In the genomic region with DNA sequence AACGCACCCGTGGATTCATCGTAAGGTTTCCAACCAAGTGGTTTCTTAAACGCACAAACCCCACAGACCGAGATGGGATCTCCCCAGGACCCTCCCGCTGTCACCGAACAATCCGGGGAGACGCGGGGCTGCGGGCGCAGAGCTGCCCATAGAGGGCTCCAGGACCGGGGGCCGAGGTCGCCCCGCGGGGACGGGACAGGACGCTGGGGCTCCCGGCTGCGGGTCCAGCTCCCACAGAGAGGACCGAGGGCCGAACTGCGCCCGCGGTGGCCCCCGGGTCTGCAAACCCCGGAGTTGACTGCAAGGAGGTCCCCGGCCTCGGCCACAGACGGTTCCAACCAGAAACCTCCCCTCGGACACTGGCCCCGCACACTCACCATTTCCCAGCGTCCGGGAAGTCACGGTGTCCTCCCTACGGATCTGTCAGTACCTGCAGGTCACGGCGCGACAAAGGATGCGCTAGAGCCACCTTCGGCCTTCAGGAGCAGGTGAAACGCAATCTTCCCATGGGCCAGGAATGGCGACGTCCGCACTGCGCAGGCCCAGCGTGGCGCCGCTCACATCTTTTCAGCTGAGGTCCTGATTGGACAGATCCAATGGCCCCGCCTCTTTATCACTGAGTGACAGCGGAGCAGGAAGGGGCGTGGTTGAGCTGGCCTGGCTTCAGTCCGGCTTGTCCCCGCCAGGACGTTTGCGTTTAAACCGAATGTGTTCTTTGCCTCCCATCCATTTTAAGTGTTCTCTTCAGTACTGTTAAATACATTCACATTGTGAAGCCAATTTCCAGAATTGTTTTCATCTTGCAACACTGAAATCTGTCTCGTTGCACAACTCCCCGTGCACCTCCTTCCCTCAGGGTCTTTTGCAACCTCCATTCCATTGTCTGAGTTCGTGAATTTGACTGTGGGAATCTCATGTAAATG, we compare ENCODE assay signal across 1 cellular context.
TF ChIP-seq lines count a peak whose summit lies in the region.

A gene (minus strand): TSS at position 534 of the 923 bp plus-strand sequence. CDS start 154 bp downstream, at position 380.

TF ChIP-seq in K562, 482 proteins besides CTCF, POLR2A, EP300 and RAD21 (continued from another document and continues in another):
- TF ChIP-seq, protein P1, sequence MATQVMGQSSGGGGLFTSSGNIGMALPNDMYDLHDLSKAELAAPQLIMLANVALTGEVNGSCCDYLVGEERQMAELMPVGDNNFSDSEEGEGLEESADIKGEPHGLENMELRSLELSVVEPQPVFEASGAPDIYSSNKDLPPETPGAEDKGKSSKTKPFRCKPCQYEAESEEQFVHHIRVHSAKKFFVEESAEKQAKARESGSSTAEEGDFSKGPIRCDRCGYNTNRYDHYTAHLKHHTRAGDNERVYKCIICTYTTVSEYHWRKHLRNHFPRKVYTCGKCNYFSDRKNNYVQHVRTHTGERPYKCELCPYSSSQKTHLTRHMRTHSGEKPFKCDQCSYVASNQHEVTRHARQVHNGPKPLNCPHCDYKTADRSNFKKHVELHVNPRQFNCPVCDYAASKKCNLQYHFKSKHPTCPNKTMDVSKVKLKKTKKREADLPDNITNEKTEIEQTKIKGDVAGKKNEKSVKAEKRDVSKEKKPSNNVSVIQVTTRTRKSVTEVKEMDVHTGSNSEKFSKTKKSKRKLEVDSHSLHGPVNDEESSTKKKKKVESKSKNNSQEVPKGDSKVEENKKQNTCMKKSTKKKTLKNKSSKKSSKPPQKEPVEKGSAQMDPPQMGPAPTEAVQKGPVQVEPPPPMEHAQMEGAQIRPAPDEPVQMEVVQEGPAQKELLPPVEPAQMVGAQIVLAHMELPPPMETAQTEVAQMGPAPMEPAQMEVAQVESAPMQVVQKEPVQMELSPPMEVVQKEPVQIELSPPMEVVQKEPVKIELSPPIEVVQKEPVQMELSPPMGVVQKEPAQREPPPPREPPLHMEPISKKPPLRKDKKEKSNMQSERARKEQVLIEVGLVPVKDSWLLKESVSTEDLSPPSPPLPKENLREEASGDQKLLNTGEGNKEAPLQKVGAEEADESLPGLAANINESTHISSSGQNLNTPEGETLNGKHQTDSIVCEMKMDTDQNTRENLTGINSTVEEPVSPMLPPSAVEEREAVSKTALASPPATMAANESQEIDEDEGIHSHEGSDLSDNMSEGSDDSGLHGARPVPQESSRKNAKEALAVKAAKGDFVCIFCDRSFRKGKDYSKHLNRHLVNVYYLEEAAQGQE (CRISPR knock-in tag; IDR thresholded peaks at IDR 0.05; ENCODE audit: low read depth): 0 out of 2 replicates have a peak, but pooled peaks have one; percentile 54
- no peak for TF ChIP-seq ZNF830 (CRISPR knock-in tag; IDR thresholded peaks at IDR 0.05)
- TF ChIP-seq ZNF695 (CRISPR knock-in tag; IDR thresholded peaks at IDR 0.05): no peak
- TF ChIP-seq PHB (CRISPR knock-in tag; IDR thresholded peaks at IDR 0.05): no peak
- TF ChIP-seq, protein P2, sequence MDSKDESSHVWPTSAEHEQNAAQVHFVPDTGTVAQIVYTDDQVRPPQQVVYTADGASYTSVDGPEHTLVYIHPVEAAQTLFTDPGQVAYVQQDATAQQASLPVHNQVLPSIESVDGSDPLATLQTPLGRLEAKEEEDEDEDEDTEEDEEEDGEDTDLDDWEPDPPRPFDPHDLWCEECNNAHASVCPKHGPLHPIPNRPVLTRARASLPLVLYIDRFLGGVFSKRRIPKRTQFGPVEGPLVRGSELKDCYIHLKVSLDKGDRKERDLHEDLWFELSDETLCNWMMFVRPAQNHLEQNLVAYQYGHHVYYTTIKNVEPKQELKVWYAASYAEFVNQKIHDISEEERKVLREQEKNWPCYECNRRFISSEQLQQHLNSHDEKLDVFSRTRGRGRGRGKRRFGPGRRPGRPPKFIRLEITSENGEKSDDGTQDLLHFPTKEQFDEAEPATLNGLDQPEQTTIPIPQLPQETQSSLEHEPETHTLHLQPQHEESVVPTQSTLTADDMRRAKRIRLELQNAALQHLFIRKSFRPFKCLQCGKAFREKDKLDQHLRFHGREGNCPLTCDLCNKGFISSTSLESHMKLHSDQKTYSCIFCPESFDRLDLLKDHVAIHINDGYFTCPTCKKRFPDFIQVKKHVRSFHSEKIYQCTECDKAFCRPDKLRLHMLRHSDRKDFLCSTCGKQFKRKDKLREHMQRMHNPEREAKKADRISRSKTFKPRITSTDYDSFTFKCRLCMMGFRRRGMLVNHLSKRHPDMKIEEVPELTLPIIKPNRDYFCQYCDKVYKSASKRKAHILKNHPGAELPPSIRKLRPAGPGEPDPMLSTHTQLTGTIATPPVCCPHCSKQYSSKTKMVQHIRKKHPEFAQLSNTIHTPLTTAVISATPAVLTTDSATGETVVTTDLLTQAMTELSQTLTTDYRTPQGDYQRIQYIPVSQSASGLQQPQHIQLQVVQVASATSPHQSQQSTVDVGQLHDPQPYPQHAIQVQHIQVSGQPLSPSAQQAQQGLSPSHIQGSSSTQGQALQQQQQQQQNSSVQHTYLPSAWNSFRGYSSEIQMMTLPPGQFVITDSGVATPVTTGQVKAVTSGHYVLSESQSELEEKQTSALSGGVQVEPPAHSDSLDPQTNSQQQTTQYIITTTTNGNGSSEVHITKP (IDR thresholded peaks at IDR 0.05; ENCODE audit: partially characterized antibody): no peak
- TF ChIP-seq ZFX (CRISPR knock-in tag; IDR thresholded peaks at IDR 0.05): peak; percentile 91
- TF ChIP-seq SP1 (CRISPR knock-in tag; IDR thresholded peaks at IDR 0.05): peak; percentile 68
- TF ChIP-seq, protein P3, sequence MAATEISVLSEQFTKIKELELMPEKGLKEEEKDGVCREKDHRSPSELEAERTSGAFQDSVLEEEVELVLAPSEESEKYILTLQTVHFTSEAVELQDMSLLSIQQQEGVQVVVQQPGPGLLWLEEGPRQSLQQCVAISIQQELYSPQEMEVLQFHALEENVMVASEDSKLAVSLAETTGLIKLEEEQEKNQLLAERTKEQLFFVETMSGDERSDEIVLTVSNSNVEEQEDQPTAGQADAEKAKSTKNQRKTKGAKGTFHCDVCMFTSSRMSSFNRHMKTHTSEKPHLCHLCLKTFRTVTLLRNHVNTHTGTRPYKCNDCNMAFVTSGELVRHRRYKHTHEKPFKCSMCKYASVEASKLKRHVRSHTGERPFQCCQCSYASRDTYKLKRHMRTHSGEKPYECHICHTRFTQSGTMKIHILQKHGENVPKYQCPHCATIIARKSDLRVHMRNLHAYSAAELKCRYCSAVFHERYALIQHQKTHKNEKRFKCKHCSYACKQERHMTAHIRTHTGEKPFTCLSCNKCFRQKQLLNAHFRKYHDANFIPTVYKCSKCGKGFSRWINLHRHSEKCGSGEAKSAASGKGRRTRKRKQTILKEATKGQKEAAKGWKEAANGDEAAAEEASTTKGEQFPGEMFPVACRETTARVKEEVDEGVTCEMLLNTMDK (IDR thresholded peaks at IDR 0.05; ENCODE audit: borderline replicate concordance, insufficient read depth, low read depth, low read length, poor library complexity, severe bottlenecking): no peak
- peak; percentile 97 for TF ChIP-seq CTBP1 (IDR thresholded peaks at IDR 0.05; ENCODE audit: borderline replicate concordance)
- no peak for TF ChIP-seq ZSCAN32 (CRISPR knock-in tag; IDR thresholded peaks at IDR 0.05)
- TF ChIP-seq CEBPB (tag; IDR thresholded peaks at IDR 0.05): peak; percentile 95
- no peak for TF ChIP-seq ZNF561 (CRISPR knock-in tag; conservative IDR thresholded peaks at IDR 0.05)
- TF ChIP-seq, protein P4, sequence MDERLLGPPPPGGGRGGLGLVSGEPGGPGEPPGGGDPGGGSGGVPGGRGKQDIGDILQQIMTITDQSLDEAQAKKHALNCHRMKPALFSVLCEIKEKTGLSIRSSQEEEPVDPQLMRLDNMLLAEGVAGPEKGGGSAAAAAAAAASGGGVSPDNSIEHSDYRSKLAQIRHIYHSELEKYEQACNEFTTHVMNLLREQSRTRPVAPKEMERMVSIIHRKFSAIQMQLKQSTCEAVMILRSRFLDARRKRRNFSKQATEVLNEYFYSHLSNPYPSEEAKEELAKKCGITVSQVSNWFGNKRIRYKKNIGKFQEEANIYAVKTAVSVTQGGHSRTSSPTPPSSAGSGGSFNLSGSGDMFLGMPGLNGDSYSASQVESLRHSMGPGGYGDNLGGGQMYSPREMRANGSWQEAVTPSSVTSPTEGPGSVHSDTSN (CRISPR knock-in tag; IDR thresholded peaks at IDR 0.05; ENCODE audit: low read depth): peak; percentile 97
- TF ChIP-seq, protein P4 (tag; conservative IDR thresholded peaks at IDR 0.05; ENCODE audit: low read depth): peak; percentile 96
- TF ChIP-seq SREBF1 (IDR thresholded peaks at IDR 0.05; ENCODE audit: borderline replicate concordance, low read depth, low read length): no peak
- TF ChIP-seq RB1 (IDR thresholded peaks at IDR 0.05; ENCODE audit: low read depth): 0 out of 2 replicates have a peak, but pooled peaks have one; percentile 47
- TF ChIP-seq, protein P5, sequence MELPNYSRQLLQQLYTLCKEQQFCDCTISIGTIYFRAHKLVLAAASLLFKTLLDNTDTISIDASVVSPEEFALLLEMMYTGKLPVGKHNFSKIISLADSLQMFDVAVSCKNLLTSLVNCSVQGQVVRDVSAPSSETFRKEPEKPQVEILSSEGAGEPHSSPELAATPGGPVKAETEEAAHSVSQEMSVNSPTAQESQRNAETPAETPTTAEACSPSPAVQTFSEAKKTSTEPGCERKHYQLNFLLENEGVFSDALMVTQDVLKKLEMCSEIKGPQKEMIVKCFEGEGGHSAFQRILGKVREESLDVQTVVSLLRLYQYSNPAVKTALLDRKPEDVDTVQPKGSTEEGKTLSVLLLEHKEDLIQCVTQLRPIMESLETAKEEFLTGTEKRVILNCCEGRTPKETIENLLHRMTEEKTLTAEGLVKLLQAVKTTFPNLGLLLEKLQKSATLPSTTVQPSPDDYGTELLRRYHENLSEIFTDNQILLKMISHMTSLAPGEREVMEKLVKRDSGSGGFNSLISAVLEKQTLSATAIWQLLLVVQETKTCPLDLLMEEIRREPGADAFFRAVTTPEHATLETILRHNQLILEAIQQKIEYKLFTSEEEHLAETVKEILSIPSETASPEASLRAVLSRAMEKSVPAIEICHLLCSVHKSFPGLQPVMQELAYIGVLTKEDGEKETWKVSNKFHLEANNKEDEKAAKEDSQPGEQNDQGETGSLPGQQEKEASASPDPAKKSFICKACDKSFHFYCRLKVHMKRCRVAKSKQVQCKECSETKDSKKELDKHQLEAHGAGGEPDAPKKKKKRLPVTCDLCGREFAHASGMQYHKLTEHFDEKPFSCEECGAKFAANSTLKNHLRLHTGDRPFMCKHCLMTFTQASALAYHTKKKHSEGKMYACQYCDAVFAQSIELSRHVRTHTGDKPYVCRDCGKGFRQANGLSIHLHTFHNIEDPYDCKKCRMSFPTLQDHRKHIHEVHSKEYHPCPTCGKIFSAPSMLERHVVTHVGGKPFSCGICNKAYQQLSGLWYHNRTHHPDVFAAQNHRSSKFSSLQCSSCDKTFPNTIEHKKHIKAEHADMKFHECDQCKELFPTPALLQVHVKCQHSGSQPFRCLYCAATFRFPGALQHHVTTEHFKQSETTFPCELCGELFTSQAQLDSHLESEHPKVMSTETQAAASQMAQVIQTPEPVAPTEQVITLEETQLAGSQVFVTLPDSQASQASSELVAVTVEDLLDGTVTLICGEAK (IDR thresholded peaks at IDR 0.05): no peak; the same call in 1 of the 2 replicates
- TF ChIP-seq, protein P5 (CRISPR knock-in tag; IDR thresholded peaks at IDR 0.05): no peak
- 0 out of 2 replicates have a peak, but pooled peaks have one; percentile 54 for TF ChIP-seq ERF (CRISPR knock-in tag; IDR thresholded peaks at IDR 0.05)
- TF ChIP-seq, protein P6, sequence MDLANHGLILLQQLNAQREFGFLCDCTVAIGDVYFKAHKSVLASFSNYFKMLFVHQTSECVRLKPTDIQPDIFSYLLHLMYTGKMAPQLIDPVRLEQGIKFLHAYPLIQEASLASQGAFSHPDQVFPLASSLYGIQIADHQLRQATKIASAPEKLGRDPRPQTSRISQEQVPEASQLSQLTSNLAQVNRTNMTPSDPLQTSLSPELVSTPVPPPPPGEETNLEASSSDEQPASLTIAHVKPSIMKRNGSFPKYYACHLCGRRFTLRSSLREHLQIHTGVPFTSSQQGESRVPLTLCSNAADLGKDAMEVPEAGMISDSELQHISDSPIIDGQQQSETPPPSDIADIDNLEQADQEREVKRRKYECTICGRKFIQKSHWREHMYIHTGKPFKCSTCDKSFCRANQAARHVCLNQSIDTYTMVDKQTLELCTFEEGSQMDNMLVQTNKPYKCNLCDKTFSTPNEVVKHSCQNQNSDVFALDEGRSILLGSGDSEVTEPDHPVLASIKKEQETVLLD (IDR thresholded peaks at IDR 0.05): peak; percentile 88
- no peak for TF ChIP-seq SMARCA5 (IDR thresholded peaks at IDR 0.05)
- TF ChIP-seq HDAC1 (IDR thresholded peaks at IDR 0.05): peak in 1 of 2 experiments; percentile 60; a peak in 1 of 4 replicates
- 0 out of 4 replicates have a peak, but pooled peaks of 1 of the 2 experiments have one; percentile 38 for TF ChIP-seq SIN3A (IDR thresholded peaks at IDR 0.05; ENCODE audit: borderline replicate concordance in 2 of 2, control insufficient read depth in 1 of 2, low read depth in 2 of 2, low read length in 2 of 2)
- no peak for TF ChIP-seq CREB1 (IDR thresholded peaks at IDR 0.05)
- TF ChIP-seq CREB1 (CRISPR knock-in tag; IDR thresholded peaks at IDR 0.05): peak; percentile 33; the same call in 1 of the 2 replicates
